Comparison of ENCODE assay signal across 16 cellular contexts in genomic region chr18:13831864-13832508, GRCh38. TPM values are rescaled to one million over a fixed set of nuclear protein-coding genes. Genes with fewer than 3 reads are reported as not detected.
DNase-seq lines count a peak whose midpoint lies in the region; ATAC-seq, FAIRE-seq and TF ChIP-seq lines count a peak whose summit lies in the region.
"Had no signal": no experiment of that assay in that cellular context is flagged by ENCODE, and none has a peak within 500 bp of the region (broad histone marks: within the 10 kb centered on the region; RNA-seq: fewer than 3 reads in every experiment).

No MANE protein-coding gene starts in this region.

- no peaks in the 10 kb centered on the region; the same call in 1 of the 2 replicates for H4K20me1 ChIP-seq in GM12878 (ENCODE audit: control insufficient read depth, insufficient read depth)

- ATAC-seq in GM12878: peak; percentile 48; the same call in 2 of the 3 replicates
- no peak for ATAC-seq in GM18517 (IDR thresholded peaks at IDR 0.05; ENCODE audit: unreplicated experiment)

- no peak overlapping the region for H3K27ac Mint-ChIP-seq in osteocyte (ENCODE audit: unreplicated experiment)
- H3K27ac Mint-ChIP-seq: activated CD4-positive, alpha-beta T cell treated with anti-CD3 and anti-CD28 coated beads, Interleukin-2, amount 10 ng/mL, durations not matched to agents 24 days and 14 days; stimulated activated naive CD8-positive, alpha-beta T cell treated with anti-CD3 and anti-CD28 coated beads, Interleukin-15, Interleukin-2, amounts not matched to agents 100 ng/mL and 50 ng/mL, for 24 hours had no signal

- RAD21 ChIA-PET in GM12878 (lab: Charles Lee; ENCODE audit: unreplicated experiment): no interaction called here

- peaks cover 10% of the 10 kb centered on the region for H3K9me3 Mint-ChIP-seq in osteocyte (ENCODE audit: unreplicated experiment)
- H3K9me3 Mint-ChIP-seq: activated CD4-positive, alpha-beta T cell treated with anti-CD3 and anti-CD28 coated beads, Interleukin-2, amount 10 ng/mL, durations not matched to agents 24 days and 14 days had no signal

- no peak for TF ChIP-seq POLR2A in GM12878 (IDR thresholded peaks at IDR 0.05; ENCODE audit: low read depth, low read length)

- no peak for FAIRE-seq in GM12878 (lab: Jason Lieb, UNC)
- FAIRE-seq: keratinocyte had no signal

- H3K4me2 ChIP-seq in GM12878 (ENCODE audit: control insufficient read depth, insufficient read depth): no peak overlapping the region

- H3K36me3 Mint-ChIP-seq in osteocyte (ENCODE audit: unreplicated experiment): no peaks in the 10 kb centered on the region

- H3K9ac ChIP-seq in GM12878 (ENCODE audit: control insufficient read depth, insufficient read depth, low read length): no peak overlapping the region

- H3K4me3 ChIP-seq in GM12878: no peak overlapping the region
- H3K4me3 ChIP-seq: HAP-1 had no signal

- no peaks in the 10 kb centered on the region for H3K9me3 ChIP-seq in GM12878 (replicated peaks; ENCODE audit: control insufficient read depth, insufficient read depth, low read length)
- H3K9me3 ChIP-seq: HAP-1 had no signal

- SMC1A ChIA-PET in GM12878 (lab: Charles Lee; ENCODE audit: uncharacterized antibody, unreplicated experiment): interaction anchor here (1.7 kb wide), 1 partner anchor 255 kb away, joined by 5 read pairs; no protein-coding TSS in a partner anchor

- DNase-seq in NCI-H526 (lab: John Stamatoyannopoulos, UW) (peak; percentile 2 to 52), NCI-H526 treated with DMSO at 0.1 percent for 48 hours (lab: John Stamatoyannopoulos, UW) (no peak), M059J (ENCODE audit: low read depth) (peak; percentile 24), GM12878 (ENCODE audit: low read depth, low spot score) (no peak), osteocyte (ENCODE audit: extremely low spot score, unreplicated experiment) (peak; percentile 65), NCI-H128 (lab: John Stamatoyannopoulos, UW; ENCODE audit: unreplicated experiment) (no peak), amniotic stem cell (lab: John Stamatoyannopoulos, UW) (no peak)
- DNase-seq: activated CD4-positive, alpha-beta T cell treated with anti-CD3 and anti-CD28 coated beads, Interleukin-2, amount 10 ng/mL, durations not matched to agents 24 days and 14 days; activated effector memory CD4-positive, alpha-beta T cell treated with anti-CD3 and anti-CD28 coated beads, Interleukin-2, amount 50 U/mL, for 16 hours; cerebellar nuclear complex; NCI-H1092 treated with DMSO at 0.1 percent for 48 hours; occipital lobe had no signal

- intact Hi-C loops in GM12878 (cut with micrococcal nuclease; ENCODE audit: unreplicated experiment): no loop called here

- no peaks in the 10 kb centered on the region for H3K27me3 ChIP-seq in GM12878 (replicated peaks in 1 of 2; ENCODE audit: control insufficient read depth in 2 of 2, insufficient read depth in 2 of 2, low read length in 1 of 2)

- H3K4me3 Mint-ChIP-seq in osteocyte (ENCODE audit: unreplicated experiment): no peak overlapping the region
- H3K4me3 Mint-ChIP-seq: activated CD4-positive, alpha-beta T cell treated with anti-CD3 and anti-CD28 coated beads, Interleukin-2, amount 10 ng/mL, durations not matched to agents 24 days and 14 days; stimulated activated naive CD8-positive, alpha-beta T cell treated with anti-CD3 and anti-CD28 coated beads, Interleukin-15, Interleukin-2, amounts not matched to agents 100 ng/mL and 50 ng/mL, for 24 hours had no signal

- BruUV-seq in GM12878 (replicated peaks; lab: Mats Ljungman, UMichigan): no TSS peak

- H3K79me2 ChIP-seq in GM12878 (ENCODE audit: control insufficient read depth, insufficient read depth, low read length): no peaks in the 10 kb centered on the region

- H3K4me1 Mint-ChIP-seq in osteocyte (ENCODE audit: unreplicated experiment): no peaks in the 10 kb centered on the region
- H3K4me1 Mint-ChIP-seq: activated CD4-positive, alpha-beta T cell treated with anti-CD3 and anti-CD28 coated beads, Interleukin-2, amount 10 ng/mL, durations not matched to agents 24 days and 14 days had no signal

- H3K27me3 Mint-ChIP-seq in osteocyte (ENCODE audit: unreplicated experiment): no peaks in the 10 kb centered on the region

- no peaks in the 10 kb centered on the region for H3K36me3 ChIP-seq in GM12878 (ENCODE audit: control insufficient read depth in 2 of 2, insufficient read depth in 2 of 2, low read length in 1 of 2)
- H3K36me3 ChIP-seq: HAP-1 had no signal

- TF ChIP-seq RAD21 in GM12878 (IDR thresholded peaks at IDR 0.05; ENCODE audit: insufficient read depth, low read depth, low read length): peak; percentile 32

- H2AFZ ChIP-seq in GM12878 (ENCODE audit: control insufficient read depth, low read depth, low read length): no peak overlapping the region

- WGBS in GM12878 (ENCODE audit: insufficient coverage, insufficient replicate concordance, low lambda C conversion rate, missing lambda C conversion rate): 70% methylated on average over 11 of the region's 11 CpGs

- in situ Hi-C loops in GM12878 (cut with MboI): loop anchor here (5.0 kb wide), 1 partner anchor 255 kb away; no protein-coding TSS in a partner anchor

- no peak for TF ChIP-seq EP300 in GM12878 (IDR thresholded peaks at IDR 0.05; ENCODE audit: borderline replicate concordance in 1 of 2, control insufficient read depth in 1 of 2, low read depth in 2 of 2, low read length in 2 of 2)

- no peak overlapping the region for H3K27ac ChIP-seq in GM12878 (ENCODE audit: control insufficient read depth, insufficient read depth)

- POLR2A ChIA-PET in GM12878 (lab: Charles Lee): no interaction called here

- CTCF ChIA-PET in GM12878 (lab: Yijun Ruan, JAX): interaction anchor here (0.6 to 4.5 kb wide), 6 partner anchors 13 to 255 kb away, joined by 3 to 20 read pairs (median 4); no protein-coding TSS in a partner anchor

- no peaks in the 10 kb centered on the region for H3K4me1 ChIP-seq in GM12878 (ENCODE audit: control insufficient read depth, insufficient read depth, low read length)
- H3K4me1 ChIP-seq: HAP-1 had no signal

- TF ChIP-seq CTCF in GM12878 (IDR thresholded peaks at IDR 0.05 in 2 of 3, conservative IDR thresholded peaks at IDR 0.05 in 1 of 3; ENCODE audit: control insufficient read depth in 2 of 3, extremely low read depth in 1 of 3, insufficient read depth in 1 of 3, low read depth in 3 of 3, low read length in 3 of 3) (peak in 1 of 3 experiments; percentile 20; a peak in 2 of 6 replicates), osteocyte (IDR thresholded peaks at IDR 0.05) (no peak)

TF ChIP-seq in GM12878, 131 proteins besides CTCF, POLR2A, EP300 and RAD21:
- TF ChIP-seq ASH2L (IDR thresholded peaks at IDR 0.05; ENCODE audit: borderline replicate concordance, low read depth) (no peak), CREB1 (IDR thresholded peaks at IDR 0.05; ENCODE audit: low read depth) (no peak), KDM1A (IDR thresholded peaks at IDR 0.05; ENCODE audit: borderline replicate concordance) (no peak)
- TF ChIP-seq, protein P1, sequence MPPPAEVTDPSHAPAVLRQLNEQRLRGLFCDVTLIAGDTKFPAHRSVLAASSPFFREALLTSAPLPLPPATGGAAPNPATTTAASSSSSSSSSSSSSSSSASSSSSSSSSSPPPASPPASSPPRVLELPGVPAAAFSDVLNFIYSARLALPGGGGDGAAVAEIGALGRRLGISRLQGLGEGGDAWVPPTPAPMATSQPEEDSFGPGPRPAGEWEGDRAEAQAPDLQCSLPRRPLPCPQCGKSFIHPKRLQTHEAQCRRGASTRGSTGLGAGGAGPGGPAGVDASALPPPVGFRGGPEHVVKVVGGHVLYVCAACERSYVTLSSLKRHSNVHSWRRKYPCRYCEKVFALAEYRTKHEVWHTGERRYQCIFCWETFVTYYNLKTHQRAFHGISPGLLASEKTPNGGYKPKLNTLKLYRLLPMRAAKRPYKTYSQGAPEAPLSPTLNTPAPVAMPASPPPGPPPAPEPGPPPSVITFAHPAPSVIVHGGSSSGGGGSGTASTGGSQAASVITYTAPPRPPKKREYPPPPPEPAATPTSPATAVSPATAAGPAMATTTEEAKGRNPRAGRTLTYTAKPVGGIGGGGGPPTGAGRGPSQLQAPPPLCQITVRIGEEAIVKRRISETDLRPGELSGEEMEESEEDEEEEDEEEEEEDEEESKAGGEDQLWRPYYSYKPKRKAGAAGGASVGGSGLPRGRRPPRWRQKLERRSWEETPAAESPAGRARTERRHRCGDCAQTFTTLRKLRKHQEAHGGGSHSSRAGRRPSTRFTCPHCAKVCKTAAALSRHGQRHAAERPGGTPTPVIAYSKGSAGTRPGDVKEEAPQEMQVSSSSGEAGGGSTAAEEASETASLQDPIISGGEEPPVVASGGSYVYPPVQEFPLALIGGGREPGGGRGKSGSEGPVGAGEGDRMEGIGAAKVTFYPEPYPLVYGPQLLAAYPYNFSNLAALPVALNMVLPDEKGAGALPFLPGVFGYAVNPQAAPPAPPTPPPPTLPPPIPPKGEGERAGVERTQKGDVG (CRISPR knock-in tag; IDR thresholded peaks at IDR 0.05): no peak

RNA-seq across cellular contexts. Expression of gene MC5R, which starts 8.0 kb away (rescaled TPM):
- total RNA-seq in M059J (2014; rRNA removed; shearing (Covaris generic)): not detected in 2 replicates
- total RNA-seq in GM12878 (2013; cell fraction: nucleolus; rRNA removed): not detected in 2 replicates
- total RNA-seq in GM12878 (2014; rRNA removed) (not detected in 2 replicates), GM12878 (2014; rRNA removed; fragmentation: Illumina TruSeq; extraction: Trizol) (not detected in 2 replicates), GM12878 (2021) (not detected in 2 replicates), osteocyte (not detected in 2 replicates)
- not detected for polyA plus RNA-seq in GM12878 (2011; ENCODE audit: low read depth)
- polyA plus RNA-seq in GM12878 (2011; rRNA removed) (not detected in 2 replicates), GM12878 (2014; fragmentation: Illumina TruSeq; extraction: Trizol) (not detected in 2 replicates), GM12878 (2014; fragmentation: Nextera tagmentation; extraction: Ambion mirVana) (not detected), GM12878 (2014; rRNA removed) (not detected in 2 replicates), GM12878 (2016; fragmentation: Nextera tagmentation; extraction: Ambion mirVana) (not detected)
- polyA plus RNA-seq in GM12878 (2011; cell fraction: cytosol; rRNA removed): not detected in 2 replicates
- not detected in 2 replicates for polyA plus RNA-seq in GM12878 (2011; cell fraction: nucleus; rRNA removed)
- not detected in 2 replicates for polyA plus RNA-seq in GM12878 (2012)
- polyA minus RNA-seq in GM12878 (2011; rRNA and poly(A)+ RNA removed): not detected in 2 replicates
- not detected in 2 replicates for polyA minus RNA-seq in GM12878 (2011; cell fraction: cytosol; rRNA and poly(A)+ RNA removed)
- not detected in 2 replicates for polyA minus RNA-seq in GM12878 (2011; cell fraction: nucleus; rRNA and poly(A)+ RNA removed)
- total RNA-seq: activated CD4-positive, alpha-beta T cell treated with anti-CD3 and anti-CD28 coated beads, Interleukin-2, amount 10 ng/mL, durations not matched to agents 24 days and 14 days had no signal
- polyA plus RNA-seq: keratinocyte had no signal

Comparison
In these comparisons a context has a peak if more than half of its experiments do, and no peak if none do; other contexts are left out.
1. DNase-seq: peak in NCI-H526 (2 of 2), M059J (single experiment) and osteocyte (single experiment); none in NCI-H526 treated with DMSO at 0.1 percent for 48 hours (single experiment), GM12878 (single experiment), NCI-H128 (single experiment) and amniotic stem cell (single experiment).